Comparison of ENCODE assay signal across 10 cellular contexts in the genomic region with DNA sequence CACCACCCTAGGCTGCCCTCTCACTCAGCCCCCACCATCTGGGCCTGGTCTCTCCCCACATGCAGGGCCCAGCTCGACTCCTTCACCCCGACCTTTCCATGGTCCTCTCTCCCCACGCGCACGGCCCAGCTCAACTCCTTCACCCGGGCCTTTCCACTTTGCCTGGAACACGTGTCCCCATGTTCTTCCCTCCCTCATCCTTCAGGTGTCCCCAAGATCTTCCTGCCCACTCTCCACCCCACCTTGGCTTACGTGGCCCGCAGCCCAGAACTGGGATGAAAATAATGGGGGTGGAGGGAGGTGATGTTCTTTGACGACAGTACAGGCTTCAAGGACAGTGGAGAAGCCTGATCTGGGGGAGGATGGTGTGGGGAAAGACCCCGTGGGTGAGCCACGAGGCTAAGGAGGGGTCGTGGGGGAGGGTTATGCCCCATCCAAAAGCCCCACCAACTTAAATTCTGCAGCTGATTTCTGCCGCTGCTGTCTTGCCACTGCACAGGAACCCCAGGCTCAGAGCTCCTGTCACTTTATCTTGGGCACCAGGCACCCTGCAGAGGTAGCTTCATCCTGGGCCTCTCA. TPM values are rescaled to one million over a fixed set of nuclear protein-coding genes. Genes with fewer than 3 reads are reported as not detected.
DNase-seq lines count a peak whose midpoint lies in the region; ATAC-seq and TF ChIP-seq lines count a peak whose summit lies in the region.
"Had no signal": no experiment of that assay in that cellular context is flagged by ENCODE, and none has a peak within 500 bp of the region (broad histone marks: within the 10 kb centered on the region; RNA-seq: fewer than 3 reads in every experiment).

No MANE protein-coding gene starts in this region.

- H3K9ac ChIP-seq in liver (ENCODE audit: low read depth in 1 of 2, low read length in 2 of 2) = no peak overlapping the region

- no peak for DNase-seq in cardiac muscle cell (ENCODE audit: low read depth in 1 of 2, low spot score in 1 of 2)
- DNase-seq in Right ventricle myocardium inferior (ENCODE audit: missing footprints) = no peak
- DNase-seq in activated B cell treated with CpG ODN at 0.5 μM for 24 hours = no peak
- DNase-seq in type B pancreatic cell (ENCODE audit: extremely low spot score, unreplicated experiment) = no peak
- DNase-seq in cerebellar nuclear complex (lab: John Stamatoyannopoulos, UW) = no peak
- DNase-seq in effector CD4-positive, alpha-beta T cell = no peak
- DNase-seq: NCI-H187 treated with DMSO at 0.1 percent for 48 hours had no signal

- H3K4me3 Mint-ChIP-seq in activated B cell treated with CpG ODN at 0.5 μM for 24 hours (peak overlapping the region; percentile 21), type B pancreatic cell (no peak overlapping the region)

- POLR2A ChIA-PET in activated B cell treated with CpG ODN at 0.5 μM for 24 hours (lab: Charles Lee) = interaction anchor here (0.6 to 5.7 kb wide), 15 partner anchors 9 to 212 kb away, joined by 3 to 82 read pairs (median 12); a partner anchor contains a TSS

- peaks cover 35% of the 10 kb centered on the region for H3K4me1 Mint-ChIP-seq in activated B cell treated with CpG ODN at 0.5 μM for 24 hours
- peaks cover 48% of the 10 kb centered on the region for H3K4me1 Mint-ChIP-seq in type B pancreatic cell (ENCODE audit: unreplicated experiment)

- intact Hi-C loops in Right ventricle myocardium inferior (cut with DNase I) = no loop called here
- intact Hi-C loops in activated B cell treated with CpG ODN at 0.5 μM for 24 hours (cut with micrococcal nuclease) = loop anchor here (2.0 kb wide), 2 partner anchors 40 to 48 kb away; no protein-coding TSS in a partner anchor

- no peak for TF ChIP-seq CTCF in cardiac muscle cell (IDR thresholded peaks at IDR 0.05; ENCODE audit: low read depth, low read length)
- TF ChIP-seq CTCF in activated B cell treated with CpG ODN at 0.5 μM for 24 hours (IDR thresholded peaks at IDR 0.05) = no peak
- TF ChIP-seq CTCF in liver (IDR thresholded peaks at IDR 0.05; ENCODE audit: low read depth, low read length, missing input control) = no peak
- TF ChIP-seq CTCF in type B pancreatic cell (conservative IDR thresholded peaks at IDR 0.05) = no peak

- ATAC-seq in Right ventricle myocardium inferior (no peak), activated B cell treated with CpG ODN at 0.5 μM for 24 hours (ENCODE audit: low read depth) (no peak), GM21423 (IDR thresholded peaks at IDR 0.05; ENCODE audit: unreplicated experiment) (no peak)
- ATAC-seq: gastroesophageal sphincter had no signal

- CTCF ChIA-PET in activated B cell treated with CpG ODN at 0.5 μM for 24 hours (lab: Charles Lee) = interaction anchor here (0.9 to 11.1 kb wide), 5 partner anchors 80 to 212 kb away, joined by 3 to 166 read pairs (median 5); no protein-coding TSS in a partner anchor

- H3K27me3 Mint-ChIP-seq in activated B cell treated with CpG ODN at 0.5 μM for 24 hours = no peaks in the 10 kb centered on the region
- peaks cover 8% of the 10 kb centered on the region for H3K27me3 Mint-ChIP-seq in type B pancreatic cell

- 77% methylated on average over 14 of the region's 14 CpGs for WGBS in liver

- H3K36me3 Mint-ChIP-seq in activated B cell treated with CpG ODN at 0.5 μM for 24 hours (ENCODE audit: low read depth) = no peaks in the 10 kb centered on the region
- no peaks in the 10 kb centered on the region for H3K36me3 Mint-ChIP-seq in type B pancreatic cell

- TF ChIP-seq RAD21 in liver (IDR thresholded peaks at IDR 0.05) = no peak

- H3K36me3 ChIP-seq in cardiac muscle cell = no peaks in the 10 kb centered on the region
- H3K36me3 ChIP-seq in liver (ENCODE audit: control insufficient read depth in 4 of 4, insufficient read depth in 3 of 4, low read depth in 1 of 4, low read length in 3 of 4) = no peaks in the 10 kb centered on the region
- H3K36me3 ChIP-seq: gastroesophageal sphincter had no signal

- no peaks in the 10 kb centered on the region for H3K27me3 ChIP-seq in cardiac muscle cell
- no peaks in the 10 kb centered on the region for H3K27me3 ChIP-seq in liver (ENCODE audit: control insufficient read depth in 4 of 4, insufficient read depth in 4 of 4, low read length in 3 of 4)
- H3K27me3 ChIP-seq: gastroesophageal sphincter had no signal

- H3K4me3 ChIP-seq in cardiac muscle cell (no peak overlapping the region), liver (ENCODE audit: low read depth in 1 of 3, low read length in 3 of 3) (no peak overlapping the region)
- H3K4me3 ChIP-seq: gastroesophageal sphincter had no signal

- H3K27ac ChIP-seq in cardiac muscle cell = peak overlapping the region; percentile 75
- peak overlapping the region; percentile 6 to 25 for H3K27ac ChIP-seq in liver (ENCODE audit: low read depth in 1 of 2, low read length in 2 of 2)
- H3K27ac ChIP-seq: gastroesophageal sphincter had no signal

- H3K27ac Mint-ChIP-seq in activated B cell treated with CpG ODN at 0.5 μM for 24 hours = peak overlapping the region; percentile 95
- H3K27ac Mint-ChIP-seq in type B pancreatic cell = peak overlapping the region; percentile 85

- H3K4me1 ChIP-seq in cardiac muscle cell (ENCODE audit: low read depth) = peaks cover 9% of the 10 kb centered on the region
- H3K4me1 ChIP-seq in liver (ENCODE audit: control insufficient read depth in 4 of 4, insufficient read depth in 4 of 4, low read length in 3 of 4) = no peaks in the 10 kb centered on the region

- H3K9me3 ChIP-seq in cardiac muscle cell (ENCODE audit: low read depth) (no peaks in the 10 kb centered on the region), liver (ENCODE audit: control insufficient read depth in 4 of 4, low read length in 3 of 4) (no peaks in the 10 kb centered on the region)
- H3K9me3 ChIP-seq: gastroesophageal sphincter had no signal

- H3K9me3 Mint-ChIP-seq in activated B cell treated with CpG ODN at 0.5 μM for 24 hours = no peaks in the 10 kb centered on the region
- H3K9me3 Mint-ChIP-seq in type B pancreatic cell = no peaks in the 10 kb centered on the region

TF ChIP-seq in liver, 16 proteins besides CTCF, POLR2A, EP300 and RAD21:
- TF ChIP-seq, protein P1, sequence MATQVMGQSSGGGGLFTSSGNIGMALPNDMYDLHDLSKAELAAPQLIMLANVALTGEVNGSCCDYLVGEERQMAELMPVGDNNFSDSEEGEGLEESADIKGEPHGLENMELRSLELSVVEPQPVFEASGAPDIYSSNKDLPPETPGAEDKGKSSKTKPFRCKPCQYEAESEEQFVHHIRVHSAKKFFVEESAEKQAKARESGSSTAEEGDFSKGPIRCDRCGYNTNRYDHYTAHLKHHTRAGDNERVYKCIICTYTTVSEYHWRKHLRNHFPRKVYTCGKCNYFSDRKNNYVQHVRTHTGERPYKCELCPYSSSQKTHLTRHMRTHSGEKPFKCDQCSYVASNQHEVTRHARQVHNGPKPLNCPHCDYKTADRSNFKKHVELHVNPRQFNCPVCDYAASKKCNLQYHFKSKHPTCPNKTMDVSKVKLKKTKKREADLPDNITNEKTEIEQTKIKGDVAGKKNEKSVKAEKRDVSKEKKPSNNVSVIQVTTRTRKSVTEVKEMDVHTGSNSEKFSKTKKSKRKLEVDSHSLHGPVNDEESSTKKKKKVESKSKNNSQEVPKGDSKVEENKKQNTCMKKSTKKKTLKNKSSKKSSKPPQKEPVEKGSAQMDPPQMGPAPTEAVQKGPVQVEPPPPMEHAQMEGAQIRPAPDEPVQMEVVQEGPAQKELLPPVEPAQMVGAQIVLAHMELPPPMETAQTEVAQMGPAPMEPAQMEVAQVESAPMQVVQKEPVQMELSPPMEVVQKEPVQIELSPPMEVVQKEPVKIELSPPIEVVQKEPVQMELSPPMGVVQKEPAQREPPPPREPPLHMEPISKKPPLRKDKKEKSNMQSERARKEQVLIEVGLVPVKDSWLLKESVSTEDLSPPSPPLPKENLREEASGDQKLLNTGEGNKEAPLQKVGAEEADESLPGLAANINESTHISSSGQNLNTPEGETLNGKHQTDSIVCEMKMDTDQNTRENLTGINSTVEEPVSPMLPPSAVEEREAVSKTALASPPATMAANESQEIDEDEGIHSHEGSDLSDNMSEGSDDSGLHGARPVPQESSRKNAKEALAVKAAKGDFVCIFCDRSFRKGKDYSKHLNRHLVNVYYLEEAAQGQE (IDR thresholded peaks at IDR 0.05) = no peak
- TF ChIP-seq HNF4A (conservative IDR thresholded peaks at IDR 0.05) = no peak
- TF ChIP-seq YY1 (IDR thresholded peaks at IDR 0.05) = no peak
- TF ChIP-seq, protein P2, sequence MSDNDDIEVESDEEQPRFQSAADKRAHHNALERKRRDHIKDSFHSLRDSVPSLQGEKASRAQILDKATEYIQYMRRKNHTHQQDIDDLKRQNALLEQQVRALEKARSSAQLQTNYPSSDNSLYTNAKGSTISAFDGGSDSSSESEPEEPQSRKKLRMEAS (IDR thresholded peaks at IDR 0.05) = no peak
- TF ChIP-seq, protein P3, sequence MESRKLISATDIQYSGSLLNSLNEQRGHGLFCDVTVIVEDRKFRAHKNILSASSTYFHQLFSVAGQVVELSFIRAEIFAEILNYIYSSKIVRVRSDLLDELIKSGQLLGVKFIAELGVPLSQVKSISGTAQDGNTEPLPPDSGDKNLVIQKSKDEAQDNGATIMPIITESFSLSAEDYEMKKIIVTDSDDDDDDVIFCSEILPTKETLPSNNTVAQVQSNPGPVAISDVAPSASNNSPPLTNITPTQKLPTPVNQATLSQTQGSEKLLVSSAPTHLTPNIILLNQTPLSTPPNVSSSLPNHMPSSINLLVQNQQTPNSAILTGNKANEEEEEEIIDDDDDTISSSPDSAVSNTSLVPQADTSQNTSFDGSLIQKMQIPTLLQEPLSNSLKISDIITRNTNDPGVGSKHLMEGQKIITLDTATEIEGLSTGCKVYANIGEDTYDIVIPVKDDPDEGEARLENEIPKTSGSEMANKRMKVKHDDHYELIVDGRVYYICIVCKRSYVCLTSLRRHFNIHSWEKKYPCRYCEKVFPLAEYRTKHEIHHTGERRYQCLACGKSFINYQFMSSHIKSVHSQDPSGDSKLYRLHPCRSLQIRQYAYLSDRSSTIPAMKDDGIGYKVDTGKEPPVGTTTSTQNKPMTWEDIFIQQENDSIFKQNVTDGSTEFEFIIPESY (IDR thresholded peaks at IDR 0.05) = no peak
- TF ChIP-seq, protein P4, sequence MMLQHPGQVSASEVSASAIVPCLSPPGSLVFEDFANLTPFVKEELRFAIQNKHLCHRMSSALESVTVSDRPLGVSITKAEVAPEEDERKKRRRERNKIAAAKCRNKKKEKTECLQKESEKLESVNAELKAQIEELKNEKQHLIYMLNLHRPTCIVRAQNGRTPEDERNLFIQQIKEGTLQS (IDR thresholded peaks at IDR 0.05) = no peak
- no peak for TF ChIP-seq JUND (IDR thresholded peaks at IDR 0.05)
- no peak for TF ChIP-seq HNF4G (IDR thresholded peaks at IDR 0.05)
- TF ChIP-seq GABPA (IDR thresholded peaks at IDR 0.05 in 1 of 2, conservative IDR thresholded peaks at IDR 0.05 in 1 of 2) = no peak
- no peak for TF ChIP-seq RXRA (IDR thresholded peaks at IDR 0.05)

RNA-seq across cellular contexts. Expression of a gene that starts 9.9 kb away (rescaled TPM):
- 16.3 and 28.7 TPM in 2 replicates for total RNA-seq in cardiac muscle cell
- 26.6 and 33.4 TPM in 2 replicates for polyA plus RNA-seq in cardiac muscle cell
- 7.4 TPM for total RNA-seq in Right ventricle myocardium inferior
- total RNA-seq in activated B cell treated with CpG ODN at 0.5 μM for 24 hours = 9.8 and 15.0 TPM in 2 replicates
- 1 to 10 TPM; 2.8 to 4.0 TPM for total RNA-seq in liver
- polyA plus RNA-seq in liver = 1 to 10 TPM; 1.3 to 1.6 TPM
- 28.5 and 30.3 TPM in 2 replicates for total RNA-seq in type B pancreatic cell (ENCODE audit: low replicate concordance)
